18 cellular contexts compared by ENCODE assay signal in genomic region chr6:40855481-40855880, GRCh38.
"Had no signal": no experiment of that assay in that cellular context is flagged by ENCODE, and none has a peak within 500 bp of the region (broad histone marks: within the 10 kb centered on the region; RNA-seq: fewer than 3 reads in every experiment).

No MANE protein-coding gene starts in this region.

- H3K27me3 Mint-ChIP-seq: progenitor cell of endocrine pancreas had no signal

- DNase-seq: heart left ventricle; kidney glomerular epithelial cell; left cardiac atrium; left lung; lower lobe of right lung; mammary epithelial cell; naive B cell; natural killer cell; nephron progenitor cell; right lobe of liver; stimulated activated CD4-positive, alpha-beta T cell treated with anti-CD3 and anti-CD28 coated beads, Interleukin-1b, Interleukin-23, amount 100 ng/mL, for 48 hours; stimulated activated CD4-positive, alpha-beta T cell treated with anti-CD3 and anti-CD28 coated beads, Interleukin-2, amount 100 ng/mL, for 48 hours; stimulated activated naive B cell treated with anti-CD40 and anti-IgM and Interleukin-4, amounts not matched to agents 10 μg/mL and 1 μg/mL and 100 μg/mL, for 72 hours; stimulated activated naive CD8-positive, alpha-beta T cell treated with anti-CD3 and anti-CD28 coated beads, Interleukin-15, Interleukin-2, amounts not matched to agents 100 U/mL and 50 U/mL, for 24 hours; stomach; tibial artery had no signal

- H3K36me3 Mint-ChIP-seq: naive B cell; natural killer cell; stimulated activated naive B cell treated with anti-CD40 and anti-IgM and Interleukin-4, amounts not matched to agents 10 μg/mL and 1 μg/mL and 100 μg/mL, for 72 hours had no signal

- FAIRE-seq: keratinocyte had no signal

- ATAC-seq: heart left ventricle; left cardiac atrium; left lung; lower lobe of right lung; natural killer cell; right lobe of liver; stimulated activated naive B cell treated with anti-CD40 and anti-IgM and Interleukin-4, amounts not matched to agents 10 μg/mL and 1 μg/mL and 100 μg/mL, for 72 hours; stimulated activated naive CD8-positive, alpha-beta T cell treated with anti-CD3 and anti-CD28 coated beads, Interleukin-15, Interleukin-2, amounts not matched to agents 100 U/mL and 50 U/mL, for 24 hours had no signal

- H3K27ac Mint-ChIP-seq: naive B cell; natural killer cell; nephron progenitor cell; progenitor cell of endocrine pancreas; stimulated activated naive B cell treated with anti-CD40 and anti-IgM and Interleukin-4, amounts not matched to agents 10 μg/mL and 1 μg/mL and 100 μg/mL, for 72 hours had no signal

- H3K4me3 Mint-ChIP-seq: naive B cell; natural killer cell; nephron progenitor cell; stimulated activated naive B cell treated with anti-CD40 and anti-IgM and Interleukin-4, amounts not matched to agents 10 μg/mL and 1 μg/mL and 100 μg/mL, for 72 hours had no signal

- H3K9me3 Mint-ChIP-seq: natural killer cell had no signal

- H3K4me1 Mint-ChIP-seq: natural killer cell had no signal
